Comparison of ENCODE assay signal across 1 cellular context in the genomic region with DNA sequence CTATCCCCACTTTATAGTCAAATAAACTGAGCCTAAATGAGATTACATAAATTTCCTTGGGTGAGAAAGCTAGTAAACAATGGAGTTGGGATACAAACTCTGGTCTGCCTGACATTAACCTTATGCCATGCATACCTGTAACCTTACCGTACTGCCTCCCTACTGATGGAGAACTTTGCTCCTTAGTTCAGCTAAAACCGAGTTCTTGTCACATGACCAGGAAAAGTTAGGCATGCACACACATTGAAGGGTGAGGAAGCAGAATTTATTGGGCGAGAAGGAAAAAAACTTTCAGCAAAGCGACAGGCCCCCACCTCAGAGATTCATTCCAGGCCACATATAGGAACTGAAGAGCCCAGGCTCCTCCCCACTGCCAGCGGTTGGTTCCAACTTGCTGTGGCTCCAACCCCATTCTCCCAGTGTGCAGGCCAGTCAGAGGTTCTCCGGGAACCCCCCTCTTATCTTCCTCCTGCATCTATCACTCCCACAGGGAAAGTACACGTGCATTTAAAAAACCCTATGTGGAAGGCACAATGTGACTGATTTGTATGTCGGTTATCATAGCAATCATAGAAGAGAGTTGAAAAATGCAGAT.
TF ChIP-seq lines count a peak whose summit lies in the region.

No MANE protein-coding gene starts in this region.

TF ChIP-seq in IMR-90, 13 proteins besides CTCF, POLR2A, EP300 and RAD21:
- no peak for TF ChIP-seq SMC3 (IDR thresholded peaks at IDR 0.05; ENCODE audit: low read depth, low read length)
- no peak for TF ChIP-seq RCOR1 (IDR thresholded peaks at IDR 0.05; ENCODE audit: insufficient replicate concordance, low read length)
- TF ChIP-seq MAFK (IDR thresholded peaks at IDR 0.05; ENCODE audit: low read depth, low read length), result no peak
- no peak for TF ChIP-seq FOS (IDR thresholded peaks at IDR 0.05; ENCODE audit: low read depth, low read length)
